ENCODE assay signal across 23 cellular contexts in the genomic region with DNA sequence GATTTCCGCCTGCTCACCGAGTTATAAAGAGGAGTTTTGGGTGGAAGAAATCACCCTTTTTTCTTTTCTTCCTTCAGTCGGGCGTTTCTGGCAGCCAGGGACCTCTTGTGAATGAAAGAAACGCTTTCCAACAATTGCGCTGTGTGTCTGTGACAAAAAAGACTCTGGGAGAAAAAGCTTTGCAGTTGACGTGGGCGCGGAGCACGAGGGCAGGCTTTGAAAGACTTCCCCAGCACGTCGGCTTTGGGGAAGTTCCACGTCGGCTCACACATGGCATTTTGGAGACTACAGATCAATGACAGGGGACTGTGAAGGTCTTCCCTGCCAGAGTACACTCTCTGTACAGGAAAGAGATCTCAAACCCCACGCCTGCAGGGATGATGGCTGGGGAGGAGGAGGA.
DNase-seq lines count a peak whose midpoint lies in the region; ATAC-seq and TF ChIP-seq lines count a peak whose summit lies in the region.
"Had no signal": no experiment of that assay in that cellular context is flagged by ENCODE, and none has a peak within 500 bp of the region (broad histone marks: within the 10 kb centered on the region; RNA-seq: fewer than 3 reads in every experiment).

No MANE protein-coding gene starts in this region.

- no peak for TF ChIP-seq CTCF in neural crest cell (conservative IDR thresholded peaks at IDR 0.05)

- peaks cover 2% of the 10 kb centered on the region for H3K36me3 Mint-ChIP-seq in activated CD4-positive, alpha-beta T cell treated with anti-CD3 and anti-CD28 coated beads for 36 hours (ENCODE audit: low read depth)
- peaks cover 4% of the 10 kb centered on the region for H3K36me3 Mint-ChIP-seq in activated T-helper 17 cell treated with anti-CD3 and anti-CD28 coated beads, Interleukin-2, amount 50 U/mL, for 72 hours (ENCODE audit: low read depth)
- no peaks in the 10 kb centered on the region for H3K36me3 Mint-ChIP-seq in neural crest cell (ENCODE audit: low read depth)

- peaks cover 11% of the 10 kb centered on the region for H3K9me3 Mint-ChIP-seq in activated CD4-positive, alpha-beta T cell treated with anti-CD3 and anti-CD28 coated beads for 36 hours (ENCODE audit: low read depth)
- peaks cover 7% of the 10 kb centered on the region for H3K9me3 Mint-ChIP-seq in activated T-helper 17 cell treated with anti-CD3 and anti-CD28 coated beads, Interleukin-2, amount 50 U/mL, for 72 hours
- H3K9me3 Mint-ChIP-seq in neural crest cell = peaks cover 2% of the 10 kb centered on the region

- H3K27me3 Mint-ChIP-seq in activated CD4-positive, alpha-beta T cell treated with anti-CD3 and anti-CD28 coated beads for 36 hours = peaks cover 6% of the 10 kb centered on the region
- H3K27me3 Mint-ChIP-seq in activated T-helper 17 cell treated with anti-CD3 and anti-CD28 coated beads, Interleukin-2, amount 50 U/mL, for 72 hours = peaks cover 7% of the 10 kb centered on the region
- peaks cover 19% of the 10 kb centered on the region for H3K27me3 Mint-ChIP-seq in neural crest cell (ENCODE audit: low read depth)

- POLR2A ChIA-PET in activated CD4-positive, alpha-beta T cell treated with anti-CD3 and anti-CD28 coated beads for 36 hours (lab: Charles Lee) = no interaction called here

- peaks cover 5% of the 10 kb centered on the region for H3K4me1 Mint-ChIP-seq in activated CD4-positive, alpha-beta T cell treated with anti-CD3 and anti-CD28 coated beads for 36 hours
- no peaks in the 10 kb centered on the region for H3K4me1 Mint-ChIP-seq in activated T-helper 17 cell treated with anti-CD3 and anti-CD28 coated beads, Interleukin-2, amount 50 U/mL, for 72 hours
- peaks cover 11% of the 10 kb centered on the region for H3K4me1 Mint-ChIP-seq in neural crest cell
- H3K4me1 Mint-ChIP-seq: nephron; stimulated activated memory B cell treated with anti-CD40 and anti-IgM and Interleukin-4, amounts not matched to agents 10 μg/mL and 1 μg/mL and 100 μg/mL, for 72 hours had no signal

- no peak for ATAC-seq in activated CD4-positive, alpha-beta T cell treated with anti-CD3 and anti-CD28 coated beads for 36 hours
- no peak for ATAC-seq in activated T-helper 17 cell treated with anti-CD3 and anti-CD28 coated beads, Interleukin-2, amount 50 U/mL, for 72 hours (replicated peaks)
- no peak for ATAC-seq in HG02938 (IDR thresholded peaks at IDR 0.05; ENCODE audit: unreplicated experiment)
- ATAC-seq: HepG2; right cardiac atrium; stimulated activated memory B cell treated with anti-CD40 and anti-IgM and Interleukin-4, amounts not matched to agents 10 μg/mL and 1 μg/mL and 100 μg/mL, for 72 hours had no signal

- CTCF ChIA-PET in activated CD4-positive, alpha-beta T cell treated with anti-CD3 and anti-CD28 coated beads for 36 hours (lab: Charles Lee) = no interaction called here

- intact Hi-C loops in activated CD4-positive, alpha-beta T cell treated with anti-CD3 and anti-CD28 coated beads for 36 hours (cut with DNase I, micrococcal nuclease) = no loop called here

- no peak overlapping the region for H3K4me3 Mint-ChIP-seq in activated CD4-positive, alpha-beta T cell treated with anti-CD3 and anti-CD28 coated beads for 36 hours
- peak overlapping the region; percentile 43 for H3K4me3 Mint-ChIP-seq in activated T-helper 17 cell treated with anti-CD3 and anti-CD28 coated beads, Interleukin-2, amount 50 U/mL, for 72 hours
- H3K4me3 Mint-ChIP-seq in neural crest cell = peak overlapping the region; percentile 76
- H3K4me3 Mint-ChIP-seq: nephron; stimulated activated memory B cell treated with anti-CD40 and anti-IgM and Interleukin-4, amounts not matched to agents 10 μg/mL and 1 μg/mL and 100 μg/mL, for 72 hours had no signal

- H3K27ac Mint-ChIP-seq in activated CD4-positive, alpha-beta T cell treated with anti-CD3 and anti-CD28 coated beads for 36 hours = no peak overlapping the region
- H3K27ac Mint-ChIP-seq in activated T-helper 17 cell treated with anti-CD3 and anti-CD28 coated beads, Interleukin-2, amount 50 U/mL, for 72 hours = no peak overlapping the region
- H3K27ac Mint-ChIP-seq in neural crest cell (ENCODE audit: unreplicated experiment) = peak overlapping the region; percentile 69
- H3K27ac Mint-ChIP-seq: nephron; stimulated activated memory B cell treated with anti-CD40 and anti-IgM and Interleukin-4, amounts not matched to agents 10 μg/mL and 1 μg/mL and 100 μg/mL, for 72 hours had no signal

- peak; percentile 9 for DNase-seq in activated CD4-positive, alpha-beta T cell treated with anti-CD3 and anti-CD28 coated beads for 36 hours
- DNase-seq in activated CD4-positive, alpha-beta T cell treated with anti-CD3 and anti-CD28 coated beads for 4 hours = no peak
- DNase-seq in ELF-1 (ENCODE audit: low read depth, low spot score) = peak; percentile 24
- no peak for DNase-seq in neural crest cell (ENCODE audit: low read depth, low spot score)
- no peak for DNase-seq in GF-D8 (lab: John Stamatoyannopoulos, UW)
- no peak for DNase-seq in cerebellar cortex (ENCODE audit: low spot score)
- DNase-seq: activated gamma-delta T cell treated with Interleukin-2 at 50 U/mL for 16 hours; CD8-positive, alpha-beta memory T cell; cortex of kidney; DMS79 treated with DMSO at 0.1 percent for 48 hours; erythroblast; NCI-H187; NCI-H446 treated with DMSO at 0.1 percent for 48 hours; NK-92 treated with Interleukin-12 subunit alpha and Interleukin-12 subunit beta, amount 100 ng/mL, for 24 hours; right cardiac atrium; stimulated activated CD4-positive, alpha-beta T cell treated with anti-CD3 and anti-CD28 coated beads, Interleukin-15, amount 100 ng/mL, for 24 hours; SW 1271; tibial artery had no signal

Comparison
In these comparisons a context has a peak if more than half of its experiments do, and no peak if none do; other contexts are left out.
1. DNase-seq: peak in activated CD4-positive, alpha-beta T cell treated with anti-CD3 and anti-CD28 coated beads for 36 hours (single experiment) and ELF-1 (single experiment); none in activated CD4-positive, alpha-beta T cell treated with anti-CD3 and anti-CD28 coated beads for 4 hours (0 of 2), neural crest cell (single experiment), GF-D8 (single experiment) and cerebellar cortex (single experiment).